Comparison of ENCODE assay signal across 20 cellular contexts in the genomic region with DNA sequence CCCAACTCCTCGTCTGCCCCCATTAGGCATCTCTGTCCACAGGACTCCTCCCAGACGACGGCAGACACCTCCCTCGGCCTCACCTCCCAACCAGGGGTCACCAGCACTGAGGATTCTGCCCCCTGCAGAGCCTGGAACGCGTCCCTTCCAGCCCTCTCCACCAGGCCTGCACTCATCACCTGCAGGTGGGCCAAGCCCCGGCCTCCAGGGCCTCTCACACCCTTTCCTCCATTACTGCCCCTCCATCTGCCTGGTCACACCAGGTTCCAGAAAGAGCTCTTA.
"Had no signal": no experiment of that assay in that cellular context is flagged by ENCODE, and none has a peak within 500 bp of the region (broad histone marks: within the 10 kb centered on the region; RNA-seq: fewer than 3 reads in every experiment).

No MANE protein-coding gene starts in this region.

- H3K4me3 ChIP-seq: colonic mucosa, left ventricle myocardium inferior, ovary, right lobe of liver, smooth muscle cell, stomach, vagina had no signal

- H3K9me3 ChIP-seq: colonic mucosa, left ventricle myocardium inferior, ovary, right lobe of liver, stomach, vagina had no signal

- H3K4me2 ChIP-seq: smooth muscle cell had no signal

- H3K4me1 ChIP-seq: colonic mucosa, right lobe of liver, stomach, vagina had no signal

- H3K4me1 Mint-ChIP-seq: activated CD4-positive, alpha-beta T cell treated with anti-CD3 and anti-CD28 coated beads, Interleukin-2, amount 10 ng/mL, durations not matched to agents 7 days and 5 days; central memory CD8-positive, alpha-beta T cell; endodermal cell had no signal

- ATAC-seq: stimulated activated effector memory CD8-positive, alpha-beta T cell treated with anti-CD3 and anti-CD28 coated beads, Interleukin-12 subunit alpha, Interleukin-12 subunit beta, amount 100 ng/mL, for 72 hours had no signal

- H3K36me3 ChIP-seq: colonic mucosa, left ventricle myocardium inferior, ovary, right lobe of liver, stomach, vagina had no signal

- H3K9me3 Mint-ChIP-seq: activated CD4-positive, alpha-beta T cell treated with anti-CD3 and anti-CD28 coated beads, Interleukin-2, amount 10 ng/mL, durations not matched to agents 7 days and 5 days; central memory CD8-positive, alpha-beta T cell; endodermal cell; stimulated activated effector memory CD8-positive, alpha-beta T cell treated with anti-CD3 and anti-CD28 coated beads, Interleukin-12 subunit alpha, Interleukin-12 subunit beta, amount 100 ng/mL, for 72 hours had no signal

- H3K27ac ChIP-seq: colonic mucosa, left ventricle myocardium inferior, ovary, right lobe of liver, stomach, vagina had no signal

- H3K27me3 Mint-ChIP-seq: activated CD4-positive, alpha-beta T cell treated with anti-CD3 and anti-CD28 coated beads, Interleukin-2, amount 10 ng/mL, durations not matched to agents 7 days and 5 days; central memory CD8-positive, alpha-beta T cell had no signal

- H3K4me3 Mint-ChIP-seq: activated CD4-positive, alpha-beta T cell treated with anti-CD3 and anti-CD28 coated beads, Interleukin-2, amount 10 ng/mL, durations not matched to agents 7 days and 5 days; central memory CD8-positive, alpha-beta T cell; endodermal cell; stimulated activated effector memory CD8-positive, alpha-beta T cell treated with anti-CD3 and anti-CD28 coated beads, Interleukin-12 subunit alpha, Interleukin-12 subunit beta, amount 100 ng/mL, for 72 hours had no signal

- DNase-seq: activated CD4-positive, alpha-beta T cell treated with anti-CD3 and anti-CD28 coated beads, Interleukin-2, amount 10 ng/mL, durations not matched to agents 7 days and 5 days; activated CD8-positive, alpha-beta memory T cell treated with anti-CD3 and anti-CD28 coated beads for 24 hours; aorta; colonic mucosa; endodermal cell; foreskin melanocyte; hypothalamus; islet precursor cell; left ventricle myocardium inferior; mammary epithelial cell; ovary; right lobe of liver; stimulated activated CD4-positive, alpha-beta T cell treated with anti-CD3 and anti-CD28 coated beads, Interleukin-4, amount 100 ng/mL, for 24 hours; stomach; T-helper 9 cell; trophoblast cell had no signal

- H3K27me3 ChIP-seq: colonic mucosa, ovary, right lobe of liver, stomach, vagina had no signal

- H3K27ac Mint-ChIP-seq: activated CD4-positive, alpha-beta T cell treated with anti-CD3 and anti-CD28 coated beads, Interleukin-2, amount 10 ng/mL, durations not matched to agents 7 days and 5 days had no signal
